ENCODE assay signal across 1 cellular context in genomic region chr16:3173892-3174617, GRCh38.
TF ChIP-seq lines count a peak whose summit lies in the region.

No MANE protein-coding gene starts in this region.

TF ChIP-seq in HEK293, 187 proteins besides CTCF, POLR2A, EP300 and RAD21 (continued from another document):
- TF ChIP-seq, protein P1, sequence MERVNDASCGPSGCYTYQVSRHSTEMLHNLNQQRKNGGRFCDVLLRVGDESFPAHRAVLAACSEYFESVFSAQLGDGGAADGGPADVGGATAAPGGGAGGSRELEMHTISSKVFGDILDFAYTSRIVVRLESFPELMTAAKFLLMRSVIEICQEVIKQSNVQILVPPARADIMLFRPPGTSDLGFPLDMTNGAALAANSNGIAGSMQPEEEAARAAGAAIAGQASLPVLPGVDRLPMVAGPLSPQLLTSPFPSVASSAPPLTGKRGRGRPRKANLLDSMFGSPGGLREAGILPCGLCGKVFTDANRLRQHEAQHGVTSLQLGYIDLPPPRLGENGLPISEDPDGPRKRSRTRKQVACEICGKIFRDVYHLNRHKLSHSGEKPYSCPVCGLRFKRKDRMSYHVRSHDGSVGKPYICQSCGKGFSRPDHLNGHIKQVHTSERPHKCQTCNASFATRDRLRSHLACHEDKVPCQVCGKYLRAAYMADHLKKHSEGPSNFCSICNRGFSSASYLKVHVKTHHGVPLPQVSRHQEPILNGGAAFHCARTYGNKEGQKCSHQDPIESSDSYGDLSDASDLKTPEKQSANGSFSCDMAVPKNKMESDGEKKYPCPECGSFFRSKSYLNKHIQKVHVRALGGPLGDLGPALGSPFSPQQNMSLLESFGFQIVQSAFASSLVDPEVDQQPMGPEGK (tag by site-specific recombination; IDR thresholded peaks at IDR 0.05) = peak; percentile 75
- TF ChIP-seq ZNF23 (tag by site-specific recombination; IDR thresholded peaks at IDR 0.05; ENCODE audit: borderline replicate concordance) = no peak
- peak; percentile 77 for TF ChIP-seq ZNF341 (tag by site-specific recombination; IDR thresholded peaks at IDR 0.05; ENCODE audit: low read depth)
- no peak for TF ChIP-seq ZNF521 (tag by site-specific recombination; IDR thresholded peaks at IDR 0.05)
- TF ChIP-seq TRIM28 (IDR thresholded peaks at IDR 0.05; ENCODE audit: borderline replicate concordance, low read length) = peak; percentile 41; the same call in 1 of the 2 replicates
- no peak for TF ChIP-seq ZNF792 (tag by site-specific recombination; IDR thresholded peaks at IDR 0.05)
- TF ChIP-seq, protein P2, sequence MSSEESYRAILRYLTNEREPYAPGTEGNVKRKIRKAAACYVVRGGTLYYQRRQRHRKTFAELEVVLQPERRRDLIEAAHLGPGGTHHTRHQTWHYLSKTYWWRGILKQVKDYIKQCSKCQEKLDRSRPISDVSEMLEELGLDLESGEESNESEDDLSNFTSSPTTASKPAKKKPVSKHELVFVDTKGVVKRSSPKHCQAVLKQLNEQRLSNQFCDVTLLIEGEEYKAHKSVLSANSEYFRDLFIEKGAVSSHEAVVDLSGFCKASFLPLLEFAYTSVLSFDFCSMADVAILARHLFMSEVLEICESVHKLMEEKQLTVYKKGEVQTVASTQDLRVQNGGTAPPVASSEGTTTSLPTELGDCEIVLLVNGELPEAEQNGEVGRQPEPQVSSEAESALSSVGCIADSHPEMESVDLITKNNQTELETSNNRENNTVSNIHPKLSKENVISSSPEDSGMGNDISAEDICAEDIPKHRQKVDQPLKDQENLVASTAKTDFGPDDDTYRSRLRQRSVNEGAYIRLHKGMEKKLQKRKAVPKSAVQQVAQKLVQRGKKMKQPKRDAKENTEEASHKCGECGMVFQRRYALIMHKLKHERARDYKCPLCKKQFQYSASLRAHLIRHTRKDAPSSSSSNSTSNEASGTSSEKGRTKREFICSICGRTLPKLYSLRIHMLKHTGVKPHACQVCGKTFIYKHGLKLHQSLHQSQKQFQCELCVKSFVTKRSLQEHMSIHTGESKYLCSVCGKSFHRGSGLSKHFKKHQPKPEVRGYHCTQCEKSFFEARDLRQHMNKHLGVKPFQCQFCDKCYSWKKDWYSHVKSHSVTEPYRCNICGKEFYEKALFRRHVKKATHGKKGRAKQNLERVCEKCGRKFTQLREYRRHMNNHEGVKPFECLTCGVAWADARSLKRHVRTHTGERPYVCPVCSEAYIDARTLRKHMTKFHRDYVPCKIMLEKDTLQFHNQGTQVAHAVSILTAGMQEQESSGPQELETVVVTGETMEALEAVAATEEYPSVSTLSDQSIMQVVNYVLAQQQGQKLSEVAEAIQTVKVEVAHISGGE (tag by site-specific recombination; conservative IDR thresholded peaks at IDR 0.05; ENCODE audit: low read depth) = no peak
- no peak for TF ChIP-seq ZNF146 (tag by site-specific recombination; IDR thresholded peaks at IDR 0.05)
- TF ChIP-seq, protein P3, sequence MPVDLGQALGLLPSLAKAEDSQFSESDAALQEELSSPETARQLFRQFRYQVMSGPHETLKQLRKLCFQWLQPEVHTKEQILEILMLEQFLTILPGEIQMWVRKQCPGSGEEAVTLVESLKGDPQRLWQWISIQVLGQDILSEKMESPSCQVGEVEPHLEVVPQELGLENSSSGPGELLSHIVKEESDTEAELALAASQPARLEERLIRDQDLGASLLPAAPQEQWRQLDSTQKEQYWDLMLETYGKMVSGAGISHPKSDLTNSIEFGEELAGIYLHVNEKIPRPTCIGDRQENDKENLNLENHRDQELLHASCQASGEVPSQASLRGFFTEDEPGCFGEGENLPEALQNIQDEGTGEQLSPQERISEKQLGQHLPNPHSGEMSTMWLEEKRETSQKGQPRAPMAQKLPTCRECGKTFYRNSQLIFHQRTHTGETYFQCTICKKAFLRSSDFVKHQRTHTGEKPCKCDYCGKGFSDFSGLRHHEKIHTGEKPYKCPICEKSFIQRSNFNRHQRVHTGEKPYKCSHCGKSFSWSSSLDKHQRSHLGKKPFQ (tag by site-specific recombination; IDR thresholded peaks at IDR 0.05) = no peak
- no peak for TF ChIP-seq ZNF558 (tag by site-specific recombination; IDR thresholded peaks at IDR 0.05)
- no peak; the same call in 1 of the 2 replicates for TF ChIP-seq FEZF1 (tag by site-specific recombination; IDR thresholded peaks at IDR 0.05)
- TF ChIP-seq, protein P4, sequence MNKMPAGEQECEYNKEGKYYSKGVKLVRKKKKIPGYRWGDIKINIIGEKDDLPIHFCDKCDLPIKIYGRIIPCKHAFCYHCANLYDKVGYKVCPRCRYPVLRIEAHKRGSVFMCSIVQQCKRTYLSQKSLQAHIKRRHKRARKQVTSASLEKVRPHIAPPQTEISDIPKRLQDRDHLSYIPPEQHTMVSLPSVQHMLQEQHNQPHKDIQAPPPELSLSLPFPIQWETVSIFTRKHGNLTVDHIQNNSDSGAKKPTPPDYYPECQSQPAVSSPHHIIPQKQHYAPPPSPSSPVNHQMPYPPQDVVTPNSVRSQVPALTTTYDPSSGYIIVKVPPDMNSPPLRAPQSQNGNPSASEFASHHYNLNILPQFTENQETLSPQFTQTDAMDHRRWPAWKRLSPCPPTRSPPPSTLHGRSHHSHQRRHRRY (tag by site-specific recombination; IDR thresholded peaks at IDR 0.05) = no peak
- TF ChIP-seq YY1 (tag by site-specific recombination; IDR thresholded peaks at IDR 0.05) = no peak
- no peak for TF ChIP-seq ZNF10 (tag by site-specific recombination; IDR thresholded peaks at IDR 0.05)
- TF ChIP-seq ZNF701 (tag by site-specific recombination; IDR thresholded peaks at IDR 0.05) = no peak
- TF ChIP-seq, protein P5, sequence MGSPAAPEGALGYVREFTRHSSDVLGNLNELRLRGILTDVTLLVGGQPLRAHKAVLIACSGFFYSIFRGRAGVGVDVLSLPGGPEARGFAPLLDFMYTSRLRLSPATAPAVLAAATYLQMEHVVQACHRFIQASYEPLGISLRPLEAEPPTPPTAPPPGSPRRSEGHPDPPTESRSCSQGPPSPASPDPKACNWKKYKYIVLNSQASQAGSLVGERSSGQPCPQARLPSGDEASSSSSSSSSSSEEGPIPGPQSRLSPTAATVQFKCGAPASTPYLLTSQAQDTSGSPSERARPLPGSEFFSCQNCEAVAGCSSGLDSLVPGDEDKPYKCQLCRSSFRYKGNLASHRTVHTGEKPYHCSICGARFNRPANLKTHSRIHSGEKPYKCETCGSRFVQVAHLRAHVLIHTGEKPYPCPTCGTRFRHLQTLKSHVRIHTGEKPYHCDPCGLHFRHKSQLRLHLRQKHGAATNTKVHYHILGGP (tag by site-specific recombination; IDR thresholded peaks at IDR 0.05) = no peak
- TF ChIP-seq ZBTB8A (tag by site-specific recombination; IDR thresholded peaks at IDR 0.05) = peak; percentile 83
- no peak for TF ChIP-seq ZSCAN23 (tag by site-specific recombination; IDR thresholded peaks at IDR 0.05)
- no peak for TF ChIP-seq ZNF610 (tag by site-specific recombination; IDR thresholded peaks at IDR 0.05; ENCODE audit: borderline replicate concordance)
- TF ChIP-seq, protein P6, sequence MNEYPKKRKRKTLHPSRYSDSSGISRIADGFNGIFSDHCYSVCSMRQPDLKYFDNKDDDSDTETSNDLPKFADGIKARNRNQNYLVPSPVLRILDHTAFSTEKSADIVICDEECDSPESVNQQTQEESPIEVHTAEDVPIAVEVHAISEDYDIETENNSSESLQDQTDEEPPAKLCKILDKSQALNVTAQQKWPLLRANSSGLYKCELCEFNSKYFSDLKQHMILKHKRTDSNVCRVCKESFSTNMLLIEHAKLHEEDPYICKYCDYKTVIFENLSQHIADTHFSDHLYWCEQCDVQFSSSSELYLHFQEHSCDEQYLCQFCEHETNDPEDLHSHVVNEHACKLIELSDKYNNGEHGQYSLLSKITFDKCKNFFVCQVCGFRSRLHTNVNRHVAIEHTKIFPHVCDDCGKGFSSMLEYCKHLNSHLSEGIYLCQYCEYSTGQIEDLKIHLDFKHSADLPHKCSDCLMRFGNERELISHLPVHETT (tag by site-specific recombination; IDR thresholded peaks at IDR 0.05) = no peak
- TF ChIP-seq ZBTB7A (tag by site-specific recombination; IDR thresholded peaks at IDR 0.05; ENCODE audit: low read depth) = no peak
- 0 out of 2 replicates have a peak, but pooled peaks have one; percentile 51 for TF ChIP-seq ZSCAN30 (tag by site-specific recombination; IDR thresholded peaks at IDR 0.05)
TF ChIP-seq in HEK293: peak in this region for 22.
